In genomic region chr15:75758071-75758872, GRCh38 we compare ENCODE assay signal across 1 cellular context.
TF ChIP-seq lines count a peak whose summit lies in the region.

No MANE protein-coding gene starts in this region.

TF ChIP-seq in K562, 482 proteins besides CTCF, POLR2A, EP300 and RAD21 (continued from another document and continues in another):
- TF ChIP-seq MLLT1 (IDR thresholded peaks at IDR 0.05), result peak in 1 of 2 experiments; percentile 11; a peak in 1 of 4 replicates
- no peak for TF ChIP-seq FIP1L1 (IDR thresholded peaks at IDR 0.05; ENCODE audit: low read depth, low read length, poor library complexity, severe bottlenecking)
- TF ChIP-seq STAG1 (CRISPR knock-in tag; IDR thresholded peaks at IDR 0.05; ENCODE audit: borderline replicate concordance), result no peak
- no peak for TF ChIP-seq PURB (CRISPR knock-in tag; IDR thresholded peaks at IDR 0.05; ENCODE audit: low read depth)
- no peak for TF ChIP-seq SREBF2 (CRISPR knock-in tag; IDR thresholded peaks at IDR 0.05)
- no peak for TF ChIP-seq HEY1 (CRISPR knock-in tag; IDR thresholded peaks at IDR 0.05; ENCODE audit: borderline replicate concordance)
- TF ChIP-seq RBM15 (IDR thresholded peaks at IDR 0.05; ENCODE audit: insufficient read depth, low read length), result no peak
- TF ChIP-seq MYBL2 (IDR thresholded peaks at IDR 0.05; ENCODE audit: low read depth), result peak; percentile 50; the same call in 1 of the 2 replicates
- no peak for TF ChIP-seq MYBL2 (CRISPR knock-in tag; IDR thresholded peaks at IDR 0.05; ENCODE audit: borderline replicate concordance)
- TF ChIP-seq KLF16 (IDR thresholded peaks at IDR 0.05), result no peak
- peak; percentile 40 to 47 for TF ChIP-seq NRF1 (conservative IDR thresholded peaks at IDR 0.05 in 1 of 2, IDR thresholded peaks at IDR 0.05 in 1 of 2)
- TF ChIP-seq PRPF4 (IDR thresholded peaks at IDR 0.05; ENCODE audit: insufficient read depth, low read depth, low read length, poor library complexity, severe bottlenecking), result no peak
- no peak for TF ChIP-seq ELK3 (CRISPR knock-in tag; IDR thresholded peaks at IDR 0.05)
- TF ChIP-seq CREB3 (tag; conservative IDR thresholded peaks at IDR 0.05; ENCODE audit: low read depth), result no peak
- no peak for TF ChIP-seq IFI16 (CRISPR knock-in tag; IDR thresholded peaks at IDR 0.05)
- peak in 1 of 2 experiments; percentile 65; a peak in 3 of 4 replicates for TF ChIP-seq MNT (conservative IDR thresholded peaks at IDR 0.05)
- TF ChIP-seq RBM14 (IDR thresholded peaks at IDR 0.05; ENCODE audit: borderline replicate concordance, insufficient read depth, low read depth, low read length), result no peak
- no peak for TF ChIP-seq BACH1 (tag; IDR thresholded peaks at IDR 0.05)
- TF ChIP-seq CBX2 (IDR thresholded peaks at IDR 0.05; ENCODE audit: insufficient read depth, low read length, poor library complexity, severe bottlenecking), result no peak
- peak; percentile 59 for TF ChIP-seq NEUROD1 (IDR thresholded peaks at IDR 0.05; ENCODE audit: borderline replicate concordance, low read depth, low read length, partially characterized antibody)
- TF ChIP-seq SAP30 (IDR thresholded peaks at IDR 0.05; ENCODE audit: borderline replicate concordance, insufficient read depth, low read depth, low read length, poor library complexity, severe bottlenecking), result no peak
- peak; percentile 34 for TF ChIP-seq BRD9 (IDR thresholded peaks at IDR 0.05; ENCODE audit: low read depth, partially characterized antibody)
- TF ChIP-seq ZNF311 (CRISPR knock-in tag; IDR thresholded peaks at IDR 0.05), result no peak
- TF ChIP-seq ATF3 (IDR thresholded peaks at IDR 0.05), result no peak
- TF ChIP-seq ATF3 (CRISPR knock-in tag; conservative IDR thresholded peaks at IDR 0.05), result no peak
- no peak for TF ChIP-seq SOX6 (IDR thresholded peaks at IDR 0.05)
- no peak for TF ChIP-seq SFPQ (IDR thresholded peaks at IDR 0.05; ENCODE audit: low read depth, low read length)
- 0 out of 3 replicates have a peak, but pooled peaks of 1 of the 2 experiments have one; percentile 47 for TF ChIP-seq CBX3 (IDR thresholded peaks at IDR 0.05; ENCODE audit: borderline replicate concordance in 1 of 2, low read length in 2 of 2)
- no peak for TF ChIP-seq ZNF57 (CRISPR knock-in tag; IDR thresholded peaks at IDR 0.05)
- no peak for TF ChIP-seq ZNF232 (CRISPR knock-in tag; IDR thresholded peaks at IDR 0.05)
- TF ChIP-seq ZNF584 (CRISPR knock-in tag; IDR thresholded peaks at IDR 0.05; ENCODE audit: low read depth), result 0 out of 2 replicates have a peak, but pooled peaks have one; percentile 64
- TF ChIP-seq ZFP91 (CRISPR knock-in tag; IDR thresholded peaks at IDR 0.05), result no peak
- peak; percentile 76; the same call in 1 of the 2 replicates for TF ChIP-seq TFAP4 (CRISPR knock-in tag; IDR thresholded peaks at IDR 0.05; ENCODE audit: borderline replicate concordance)
- no peak for TF ChIP-seq ELF4 (CRISPR knock-in tag; IDR thresholded peaks at IDR 0.05)
- TF ChIP-seq NFXL1 (CRISPR knock-in tag; IDR thresholded peaks at IDR 0.05), result no peak
- peak; percentile 32 for TF ChIP-seq GTF2B (IDR thresholded peaks at IDR 0.05; ENCODE audit: extremely low read depth, insufficient read length)
- no peak for TF ChIP-seq RHOXF2B (CRISPR knock-in tag; conservative IDR thresholded peaks at IDR 0.05)
- no peak for TF ChIP-seq BMI1 (IDR thresholded peaks at IDR 0.05; ENCODE audit: low read length)
- no peak for TF ChIP-seq GTF3C2 (IDR thresholded peaks at IDR 0.05; ENCODE audit: borderline replicate concordance, extremely low read depth, insufficient read length)
- TF ChIP-seq ARID1B (IDR thresholded peaks at IDR 0.05), result peak; percentile 30; the same call in 1 of the 2 replicates
- TF ChIP-seq E2F1 (CRISPR knock-in tag; IDR thresholded peaks at IDR 0.05), result no peak
- TF ChIP-seq XRCC5 (IDR thresholded peaks at IDR 0.05; ENCODE audit: low read depth, low read length), result no peak
- no peak for TF ChIP-seq SIX5 (IDR thresholded peaks at IDR 0.05; ENCODE audit: borderline replicate concordance in 1 of 2, insufficient read depth in 1 of 2, low read depth in 1 of 2, low read length in 2 of 2)
- no peak for TF ChIP-seq DMBX1 (CRISPR knock-in tag; IDR thresholded peaks at IDR 0.05; ENCODE audit: borderline replicate concordance)
- TF ChIP-seq NR0B1 (IDR thresholded peaks at IDR 0.05; ENCODE audit: partially characterized antibody), result no peak
- TF ChIP-seq OTX1 (CRISPR knock-in tag; IDR thresholded peaks at IDR 0.05), result no peak
- no peak for TF ChIP-seq ZFP1 (CRISPR knock-in tag; IDR thresholded peaks at IDR 0.05)
- no peak for TF ChIP-seq ZNF224 (CRISPR knock-in tag; IDR thresholded peaks at IDR 0.05)
